ENCODE assay signal across 8 cellular contexts in genomic region chr7:20217193-20217948, GRCh38. TPM values are rescaled to one million over a fixed set of nuclear protein-coding genes. Genes with fewer than 3 reads are reported as not detected.
A peak's percentile ranks its signal among the peaks of the same experiment; 100 is the strongest.
DNase-seq lines count a peak whose midpoint lies in the region; ATAC-seq, FAIRE-seq and TF ChIP-seq lines count a peak whose summit lies in the region.

A gene with protein sequence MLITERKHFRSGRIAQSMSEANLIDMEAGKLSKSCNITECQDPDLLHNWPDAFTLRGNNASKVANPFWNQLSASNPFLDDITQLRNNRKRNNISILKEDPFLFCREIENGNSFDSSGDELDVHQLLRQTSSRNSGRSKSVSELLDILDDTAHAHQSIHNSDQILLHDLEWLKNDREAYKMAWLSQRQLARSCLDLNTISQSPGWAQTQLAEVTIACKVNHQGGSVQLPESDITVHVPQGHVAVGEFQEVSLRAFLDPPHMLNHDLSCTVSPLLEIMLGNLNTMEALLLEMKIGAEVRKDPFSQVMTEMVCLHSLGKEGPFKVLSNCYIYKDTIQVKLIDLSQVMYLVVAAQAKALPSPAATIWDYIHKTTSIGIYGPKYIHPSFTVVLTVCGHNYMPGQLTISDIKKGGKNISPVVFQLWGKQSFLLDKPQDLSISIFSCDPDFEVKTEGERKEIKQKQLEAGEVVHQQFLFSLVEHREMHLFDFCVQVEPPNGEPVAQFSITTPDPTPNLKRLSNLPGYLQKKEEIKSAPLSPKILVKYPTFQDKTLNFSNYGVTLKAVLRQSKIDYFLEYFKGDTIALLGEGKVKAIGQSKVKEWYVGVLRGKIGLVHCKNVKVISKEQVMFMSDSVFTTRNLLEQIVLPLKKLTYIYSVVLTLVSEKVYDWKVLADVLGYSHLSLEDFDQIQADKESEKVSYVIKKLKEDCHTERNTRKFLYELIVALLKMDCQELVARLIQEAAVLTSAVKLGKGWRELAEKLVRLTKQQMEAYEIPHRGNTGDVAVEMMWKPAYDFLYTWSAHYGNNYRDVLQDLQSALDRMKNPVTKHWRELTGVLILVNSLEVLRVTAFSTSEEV (minus strand): TSS chr7:20217384. CDS start chr7:20161862, 55,522 bp downstream.

- no peak for TF ChIP-seq RAD21 in A549 (conservative IDR thresholded peaks at IDR 0.05 in 1 of 2, IDR thresholded peaks at IDR 0.05 in 1 of 2)

- no peaks in the 10 kb centered on the region for H3K9me3 Mint-ChIP-seq in naive thymus-derived CD8-positive, alpha-beta T cell

- CTCF ChIA-PET in A549 (lab: Yijun Ruan, JAX): interaction anchor here (0.6 to 1.2 kb wide), 3 partner anchors 15 to 256 kb away, joined by 3 read pairs; no protein-coding TSS in a partner anchor

- no peaks in the 10 kb centered on the region for H3K79me2 ChIP-seq in osteoblast (ENCODE audit: insufficient read depth, low read length)

- no peak within 1 kb of the TSS for H3K4me2 ChIP-seq in A549
- H3K4me2 ChIP-seq in osteoblast (ENCODE audit: insufficient read depth, low read length): no peak within 1 kb of the TSS

- no peaks in the 10 kb centered on the region for H3K27me3 ChIP-seq in bronchial epithelial cell (ENCODE audit: control insufficient read depth, insufficient read depth, low read length)
- no peaks in the 10 kb centered on the region for H3K27me3 ChIP-seq in osteoblast (ENCODE audit: insufficient read depth, low read length)

- H3K36me3 ChIP-seq in bronchial epithelial cell (ENCODE audit: control insufficient read depth, insufficient read depth, low read length): no peaks in the 10 kb centered on the region
- no peaks in the 10 kb centered on the region for H3K36me3 ChIP-seq in osteoblast (ENCODE audit: insufficient read depth, low read length)

- DNase-seq in A549 (ENCODE audit: low read depth in 1 of 2, low spot score in 1 of 2): no peak
- peak; percentile 98 for DNase-seq in NCI-H2029 (lab: John Stamatoyannopoulos, UW)
- DNase-seq in bronchial epithelial cell (ENCODE audit: low read depth): peak; percentile 95
- DNase-seq in naive thymus-derived CD8-positive, alpha-beta T cell: peak in 8 of 10 donors; percentile 0 to 60 (median 28)
- no peak for DNase-seq in osteoblast (ENCODE audit: insufficient read length, low spot score, missing footprints)
- no peak for DNase-seq in activated CD4-positive, alpha-beta T cell treated with anti-CD3 and anti-CD28 coated beads for 4 hours

- no peak within 1 kb of the TSS for H3K27ac ChIP-seq in A549
- H3K27ac ChIP-seq in osteoblast (ENCODE audit: low read depth, low read length): no peak within 1 kb of the TSS

- TF ChIP-seq CTCF in A549 (IDR thresholded peaks at IDR 0.05) (peak; percentile 17; the same call in 1 of the 3 replicates), bronchial epithelial cell (IDR thresholded peaks at IDR 0.05; ENCODE audit: insufficient read depth, low read length, severe bottlenecking) (peak; percentile 58), osteoblast (IDR thresholded peaks at IDR 0.05; ENCODE audit: extremely low read depth, low read depth, low read length) (no peak)

- no peak for TF ChIP-seq EP300 in A549 (IDR thresholded peaks at IDR 0.05)

- 35% methylated on average over 6 of the region's 6 CpGs for WGBS in A549 (ENCODE audit: missing lambda C conversion rate)

- peak within 1 kb of the TSS in 9 of 10 donors; percentile 51 to 75 (median 73) for H3K4me3 Mint-ChIP-seq in naive thymus-derived CD8-positive, alpha-beta T cell

- no peaks in the 10 kb centered on the region for H3K36me3 Mint-ChIP-seq in naive thymus-derived CD8-positive, alpha-beta T cell

- H3K27me3 Mint-ChIP-seq in naive thymus-derived CD8-positive, alpha-beta T cell: peaks cover 0 to 4% (median 0%) of the 10 kb centered on the region in 5 donors

- FAIRE-seq in A549 (lab: Jason Lieb, UNC) (no peak), bronchial epithelial cell (lab: Jason Lieb, UNC) (peak; percentile 36)

- H3K9me3 ChIP-seq in A549: no peaks in the 10 kb centered on the region
- H3K9me3 ChIP-seq in osteoblast (ENCODE audit: low read depth, low read length): no peaks in the 10 kb centered on the region

- ATAC-seq in A549: no peak
- peak; percentile 55 for ATAC-seq in GM18498 (IDR thresholded peaks at IDR 0.05; ENCODE audit: unreplicated experiment)
- ATAC-seq in HG02798 (IDR thresholded peaks at IDR 0.05; ENCODE audit: poor library complexity, unreplicated experiment): peak; percentile 64
- peak; percentile 63 to 93 for ATAC-seq in naive thymus-derived CD8-positive, alpha-beta T cell

- H4K20me1 ChIP-seq in osteoblast (ENCODE audit: insufficient read depth, low read length): no peaks in the 10 kb centered on the region

- H2AFZ ChIP-seq in osteoblast (ENCODE audit: low read length): no peak within 1 kb of the TSS

- TF ChIP-seq POLR2A in A549 (IDR thresholded peaks at IDR 0.05; ENCODE audit: low read length): no peak

- peak within 1 kb of the TSS in 5 of 10 donors; percentile 4 to 42 (median 26) for H3K27ac Mint-ChIP-seq in naive thymus-derived CD8-positive, alpha-beta T cell

- H3K4me1 Mint-ChIP-seq in naive thymus-derived CD8-positive, alpha-beta T cell: peaks cover 0 to 46% (median 5%) of the 10 kb centered on the region in 4 donors

- H3K4me3 ChIP-seq in A549 (no peak within 1 kb of the TSS), bronchial epithelial cell (ENCODE audit: low read depth, low read length) (peak within 1 kb of the TSS; percentile 35), osteoblast (ENCODE audit: insufficient read depth, low read length) (no peak within 1 kb of the TSS)

- H3K4me1 ChIP-seq in A549: peaks cover 5% of the 10 kb centered on the region; the same call in 1 of the 3 replicates
- peaks cover 27% of the 10 kb centered on the region for H3K4me1 ChIP-seq in osteoblast (ENCODE audit: insufficient read depth, low read length)

- POLR2A ChIA-PET in A549 (lab: Yijun Ruan, JAX): no interaction called here
- POLR2A ChIA-PET in naive thymus-derived CD8-positive, alpha-beta T cell (lab: Charles Lee): no interaction called here

TF ChIP-seq in A549, 52 proteins besides CTCF, POLR2A, EP300 and RAD21:
- TF ChIP-seq ZC3H11A (IDR thresholded peaks at IDR 0.05): no peak
- TF ChIP-seq FOSB (CRISPR knock-in tag; IDR thresholded peaks at IDR 0.05): no peak
- TF ChIP-seq SMC3 (IDR thresholded peaks at IDR 0.05): no peak
- no peak for TF ChIP-seq NPAS2 (CRISPR knock-in tag; IDR thresholded peaks at IDR 0.05; ENCODE audit: borderline replicate concordance)
- TF ChIP-seq ZFP36 (IDR thresholded peaks at IDR 0.05; ENCODE audit: borderline replicate concordance, partially characterized antibody): no peak
- no peak for TF ChIP-seq ELK1 (IDR thresholded peaks at IDR 0.05; ENCODE audit: low read depth, low read length)
- TF ChIP-seq POLR2AphosphoS2 (conservative IDR thresholded peaks at IDR 0.05; ENCODE audit: low read length): no peak
- TF ChIP-seq, protein P1, sequence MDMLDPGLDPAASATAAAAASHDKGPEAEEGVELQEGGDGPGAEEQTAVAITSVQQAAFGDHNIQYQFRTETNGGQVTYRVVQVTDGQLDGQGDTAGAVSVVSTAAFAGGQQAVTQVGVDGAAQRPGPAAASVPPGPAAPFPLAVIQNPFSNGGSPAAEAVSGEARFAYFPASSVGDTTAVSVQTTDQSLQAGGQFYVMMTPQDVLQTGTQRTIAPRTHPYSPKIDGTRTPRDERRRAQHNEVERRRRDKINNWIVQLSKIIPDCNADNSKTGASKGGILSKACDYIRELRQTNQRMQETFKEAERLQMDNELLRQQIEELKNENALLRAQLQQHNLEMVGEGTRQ (IDR thresholded peaks at IDR 0.05): no peak
- TF ChIP-seq FOXS1 (CRISPR knock-in tag; IDR thresholded peaks at IDR 0.05): no peak
- no peak for TF ChIP-seq MYC (IDR thresholded peaks at IDR 0.05; ENCODE audit: borderline replicate concordance, low read length)
- no peak for TF ChIP-seq HOXB5 (CRISPR knock-in tag; IDR thresholded peaks at IDR 0.05)
- TF ChIP-seq RNF2 (IDR thresholded peaks at IDR 0.05; ENCODE audit: borderline replicate concordance, low read depth): no peak
- no peak for TF ChIP-seq MAZ (IDR thresholded peaks at IDR 0.05; ENCODE audit: borderline replicate concordance, low read depth, low read length)

RNA-seq across cellular contexts. Expression of the gene that starts here (rescaled TPM):
- 0.01 TPM in 1 of 2 replicates, not detected in the other for polyA plus RNA-seq in A549 (2011; rRNA removed)
- polyA plus RNA-seq in A549 (2012; cell fraction: cytosol; rRNA removed): not detected in 2 replicates
- polyA plus RNA-seq in A549 (2012; cell fraction: nucleus; rRNA removed): not detected in 2 replicates
- polyA plus RNA-seq in A549 (2017; fragmentation: RNase III; extraction: RNeasy Plus Mini Kit Qiagen cat#74134 plus additional on column Dnase treatment): not detected in 3 replicates
- not detected in 2 replicates for polyA minus RNA-seq in A549 (2011; rRNA and poly(A)+ RNA removed)
- total RNA-seq in bronchial epithelial cell: 15.5 and 19.2 TPM in 2 replicates
- under 1 TPM; 0.18 to 0.25 TPM for total RNA-seq in naive thymus-derived CD8-positive, alpha-beta T cell
- not detected for polyA plus RNA-seq in naive thymus-derived CD8-positive, alpha-beta T cell
- total RNA-seq in osteoblast: 0.29 and 0.36 TPM in 2 replicates

Comparison
In these comparisons a context has a peak if more than half of its experiments do, and no peak if none do; other contexts are left out.
1. RNA of the gene that starts here (total RNA-seq): 15.5 to 19.2 TPM in bronchial epithelial cell; 0.29 to 0.36 TPM in osteoblast and 0.18 to 0.25 TPM in naive thymus-derived CD8-positive, alpha-beta T cell; every median in the first group is over 10 times any median in the second.
2. Peak in DNase-seq and ATAC-seq in naive thymus-derived CD8-positive, alpha-beta T cell; RNA of the gene not detected or under 1 TPM.
3. ATAC-seq: peak in GM18498 (single experiment) and HG02798 (single experiment); none in A549 (0 of 2).
4. DNase-seq: peak in NCI-H2029 (single experiment) and bronchial epithelial cell (single experiment); none in A549 (0 of 2), osteoblast (single experiment) and activated CD4-positive, alpha-beta T cell treated with anti-CD3 and anti-CD28 coated beads for 4 hours (0 of 2).